Comparison of ENCODE assay signal across 8 cellular contexts in genomic region chr2:110679337-110679707, GRCh38. TPM values are rescaled to one million over a fixed set of nuclear protein-coding genes. Genes with fewer than 3 reads are reported as not detected.
DNase-seq lines count a peak whose midpoint lies in the region; ATAC-seq and TF ChIP-seq lines count a peak whose summit lies in the region.

No MANE protein-coding gene starts in this region.

- H3K4me1 Mint-ChIP-seq in type B pancreatic cell (ENCODE audit: unreplicated experiment): peaks cover 32% of the 10 kb centered on the region

- no peaks in the 10 kb centered on the region for H4K20me1 ChIP-seq in fibroblast of lung (ENCODE audit: control insufficient read depth, extremely low read depth, insufficient read depth, low read length)

- H3K4me3 Mint-ChIP-seq in type B pancreatic cell: peak overlapping the region; percentile 99

- H3K27me3 Mint-ChIP-seq in type B pancreatic cell: no peaks in the 10 kb centered on the region

- no peaks in the 10 kb centered on the region for H3K9me3 Mint-ChIP-seq in type B pancreatic cell

- peak overlapping the region; percentile 95 for H3K4me2 ChIP-seq in fibroblast of lung (ENCODE audit: extremely low read depth, insufficient read depth, low read length)

- intact Hi-C loops in heart left ventricle (cut with DNase I): loop anchor here in 2 of 10 donors (2.0 to 10.0 kb wide), 2 partner anchors 75 kb away; no protein-coding TSS in a partner anchor

- peaks cover 28% of the 10 kb centered on the region for H3K4me1 ChIP-seq in cardiac muscle cell (ENCODE audit: low read depth)
- H3K4me1 ChIP-seq in heart left ventricle: peaks cover 0 to 35% (median 8%) of the 10 kb centered on the region in 12 donors
- H3K4me1 ChIP-seq in RWPE2 (ENCODE audit: insufficient read depth, poor library complexity, severe bottlenecking): peaks cover 8% of the 10 kb centered on the region
- H3K4me1 ChIP-seq in fibroblast of lung (ENCODE audit: control insufficient read depth, extremely low read depth, insufficient read depth, low read length): peaks cover 8% of the 10 kb centered on the region

- ATAC-seq in heart left ventricle: no peak
- ATAC-seq in RWPE2 (ENCODE audit: low read depth): no peak

- TF ChIP-seq POLR2A in heart left ventricle (IDR thresholded peaks at IDR 0.05): no peak

- H3K4me3 ChIP-seq in cardiac muscle cell (no peak overlapping the region), heart left ventricle (peak overlapping the region in 5 of 12 donors; percentile 67 to 89 (median 79)), RWPE2 (ENCODE audit: severe bottlenecking) (peak overlapping the region; percentile 77), fibroblast of lung (replicated peaks in 1 of 4; ENCODE audit: control extremely low read depth in 1 of 4, insufficient read depth in 1 of 4, low read depth in 3 of 4, low read length in 4 of 4) (peak overlapping the region in 3 of 4 experiments; percentile 69 to 98 (median 88))

- peak in 1 of 2 donors; percentile 34 for DNase-seq in cardiac muscle cell (ENCODE audit: low read depth in 1 of 2, low spot score in 1 of 2)
- no peak for DNase-seq in heart left ventricle
- no peak for DNase-seq in RWPE2 (ENCODE audit: low spot score)
- DNase-seq in fibroblast of lung (ENCODE audit: low read depth in 2 of 2): peak; percentile 18 to 44
- no peak for DNase-seq in type B pancreatic cell (ENCODE audit: extremely low spot score, unreplicated experiment)
- DNase-seq in germinal center (ENCODE audit: low spot score): no peak
- DNase-seq in RKO (ENCODE audit: low spot score): no peak
- no peak for DNase-seq in NCI-H2196 (lab: John Stamatoyannopoulos, UW; ENCODE audit: unreplicated experiment)

- H3K36me3 ChIP-seq in cardiac muscle cell (no peaks in the 10 kb centered on the region), heart left ventricle (no peaks in the 10 kb centered on the region), RWPE2 (ENCODE audit: low read depth) (peaks cover 11% of the 10 kb centered on the region), fibroblast of lung (ENCODE audit: control insufficient read depth, insufficient read depth, low read length) (no peaks in the 10 kb centered on the region)

- H3K27ac Mint-ChIP-seq in type B pancreatic cell: no peak overlapping the region

- H2AFZ ChIP-seq in fibroblast of lung (ENCODE audit: low read length): no peak overlapping the region

- H3K27ac ChIP-seq in cardiac muscle cell (no peak overlapping the region), heart left ventricle (peak overlapping the region in 1 of 12 donors; percentile 90), RWPE2 (ENCODE audit: poor library complexity, severe bottlenecking) (no peak overlapping the region), fibroblast of lung (ENCODE audit: insufficient read depth, low read length) (no peak overlapping the region)

- H3K9me3 ChIP-seq in cardiac muscle cell (ENCODE audit: low read depth) (no peaks in the 10 kb centered on the region), heart left ventricle (no peaks in the 10 kb centered on the region), RWPE2 (ENCODE audit: severe bottlenecking) (no peaks in the 10 kb centered on the region), fibroblast of lung (ENCODE audit: control insufficient read depth, insufficient read depth, low read depth, low read length) (no peaks in the 10 kb centered on the region)

- peaks cover 32% of the 10 kb centered on the region for H3K79me2 ChIP-seq in fibroblast of lung (ENCODE audit: control insufficient read depth, insufficient read depth, low read length)

- H3K27me3 ChIP-seq in cardiac muscle cell (no peaks in the 10 kb centered on the region), heart left ventricle (no peaks in the 10 kb centered on the region), RWPE2 (ENCODE audit: insufficient read depth, poor library complexity, severe bottlenecking) (no peaks in the 10 kb centered on the region), fibroblast of lung (ENCODE audit: control insufficient read depth, insufficient read depth, low read length) (peaks cover 6% of the 10 kb centered on the region)

- TF ChIP-seq CTCF in cardiac muscle cell (IDR thresholded peaks at IDR 0.05; ENCODE audit: low read depth, low read length) (peak; percentile 9), heart left ventricle (IDR thresholded peaks at IDR 0.05) (no peak), RWPE2 (IDR thresholded peaks at IDR 0.05; ENCODE audit: poor library complexity, severe bottlenecking) (peak; percentile 24), fibroblast of lung (conservative IDR thresholded peaks at IDR 0.05 in 1 of 2, IDR thresholded peaks at IDR 0.05 in 1 of 2; ENCODE audit: low read depth in 1 of 2, low read length in 2 of 2) (no peak), type B pancreatic cell (conservative IDR thresholded peaks at IDR 0.05) (no peak)

- H3K36me3 Mint-ChIP-seq in type B pancreatic cell: no peaks in the 10 kb centered on the region

- H3K9ac ChIP-seq in fibroblast of lung (ENCODE audit: insufficient read depth, low read length): no peak overlapping the region

- 33 to 38% (median 36%) methylated on average over 9 of the region's 9 CpGs for WGBS in heart left ventricle, 4 donors

RNA-seq across cellular contexts. Expression of gene BUB1, which starts 1.5 kb away (rescaled TPM):
- 17.3 and 64.2 TPM in 2 replicates for total RNA-seq in cardiac muscle cell
- polyA plus RNA-seq in cardiac muscle cell: 17.9 and 95.8 TPM in 2 replicates
- 1 to 10 TPM in 5 of 9 donors, under 1 TPM in 3, not detected in 1; 0.30 to 8.3 (median 1.1) TPM for total RNA-seq in heart left ventricle
- under 1 TPM; 0.11 to 0.49 TPM for polyA plus RNA-seq in heart left ventricle
- 3.9 and 11.2 TPM in 2 replicates for total RNA-seq in fibroblast of lung
- 9.9 and 37.5 TPM in 2 replicates for polyA plus RNA-seq in fibroblast of lung
- 6.3 and 23.1 TPM in 2 replicates for polyA plus RNA-seq in fibroblast of lung (2012)
- 2.4 and 10.3 TPM in 2 replicates for polyA minus RNA-seq in fibroblast of lung (ENCODE audit: low replicate concordance)
- total RNA-seq in type B pancreatic cell (ENCODE audit: low replicate concordance): 14.4 and 39.8 TPM in 2 replicates

RNA-seq across cellular contexts. Expression of gene ACOXL, which starts 53.1 kb away (rescaled TPM):
- total RNA-seq in cardiac muscle cell (1.7 and 2.4 TPM in 2 replicates), heart left ventricle (under 1 TPM in 1 of 9 donors, not detected in 8; 0.25 TPM), fibroblast of lung (not detected in 2 replicates), type B pancreatic cell (ENCODE audit: low replicate concordance) (1.4 and 10.7 TPM in 2 replicates)
- polyA plus RNA-seq in cardiac muscle cell (0.89 and 4.0 TPM in 2 replicates), heart left ventricle (not detected), fibroblast of lung (not detected in 2 replicates)
- not detected in 2 replicates for polyA plus RNA-seq in fibroblast of lung (2012)
- polyA minus RNA-seq in fibroblast of lung (ENCODE audit: low replicate concordance): not detected in 2 replicates

Comparison
In these comparisons a context has a peak if more than half of its experiments do, and no peak if none do; other contexts are left out.
1. CTCF ChIP-seq: peak in cardiac muscle cell (single experiment) and RWPE2 (single experiment); none in heart left ventricle (0 of 12), fibroblast of lung (0 of 2) and type B pancreatic cell (single experiment).
2. DNase-seq: peak in fibroblast of lung (2 of 2); none in heart left ventricle (0 of 5), RWPE2 (single experiment), type B pancreatic cell (single experiment), germinal center (single experiment), RKO (single experiment) and NCI-H2196 (single experiment).